8 cellular contexts compared by ENCODE assay signal in the genomic region with DNA sequence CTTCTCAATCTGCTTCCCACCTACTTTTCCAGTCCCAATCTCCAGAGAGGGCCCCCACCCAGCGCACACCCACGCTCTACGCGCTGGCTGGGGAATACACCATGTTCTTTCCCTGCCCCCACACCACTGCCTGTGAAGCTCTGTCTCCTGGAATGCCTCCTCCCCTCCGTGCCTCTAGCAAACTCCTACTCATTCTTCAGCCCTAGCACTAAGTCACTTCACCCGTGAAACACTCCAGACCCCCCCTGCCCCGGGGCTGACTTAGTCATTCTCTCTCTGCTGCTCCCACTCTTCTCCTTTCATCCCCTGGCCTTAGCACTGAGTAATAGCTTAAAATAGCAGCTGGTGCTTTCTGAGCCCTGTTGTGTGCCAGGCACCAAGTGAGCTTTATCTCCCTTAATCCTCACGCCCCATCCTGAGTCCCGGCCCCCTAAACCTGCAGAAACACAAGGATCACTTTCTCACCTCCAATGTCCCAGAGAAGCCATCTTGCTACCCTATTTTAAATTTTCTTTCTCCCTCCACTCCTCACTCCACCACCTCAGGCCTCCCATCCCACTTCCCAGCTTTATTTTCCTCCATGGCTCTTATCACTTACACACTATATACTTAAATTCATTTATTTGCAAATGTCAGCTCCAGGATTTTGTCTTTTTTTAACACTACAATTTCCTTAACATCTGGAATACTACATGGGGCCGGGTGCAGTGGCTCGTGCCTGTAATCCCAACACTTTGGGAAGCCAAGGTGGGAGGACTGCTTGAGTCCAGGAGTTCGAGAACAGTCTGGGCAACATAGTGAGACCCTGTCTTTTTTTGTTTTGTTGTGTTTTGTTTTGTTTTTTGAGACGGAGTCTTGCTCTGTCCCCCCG. TPM values are rescaled to one million over a fixed set of nuclear protein-coding genes. Genes with fewer than 3 reads are reported as not detected.
DNase-seq lines count a peak whose midpoint lies in the region; ATAC-seq, FAIRE-seq and TF ChIP-seq lines count a peak whose summit lies in the region.

No MANE protein-coding gene starts in this region.

- H3K27ac ChIP-seq in PC-9 (peak overlapping the region; percentile 71), mesodermal cell (ENCODE audit: low read depth, low read length, severe bottlenecking) (peak overlapping the region; percentile 92), Peyer's patch (peak overlapping the region in 2 of 4 donors; percentile 35 to 61)

- H3K9me2 ChIP-seq in PC-9 (ENCODE audit: insufficient read depth): no peaks in the 10 kb centered on the region

- no peaks in the 10 kb centered on the region for H3K27me3 ChIP-seq in PC-9 (ENCODE audit: insufficient read depth, low read depth)
- no peaks in the 10 kb centered on the region for H3K27me3 ChIP-seq in bronchial epithelial cell (ENCODE audit: control insufficient read depth, insufficient read depth, low read length)
- no peaks in the 10 kb centered on the region for H3K27me3 ChIP-seq in Peyer's patch

- H3K9me3 ChIP-seq in PC-9 (ENCODE audit: insufficient read depth, low read depth) (no peaks in the 10 kb centered on the region), mesodermal cell (ENCODE audit: control insufficient read depth, low read length) (no peaks in the 10 kb centered on the region), Peyer's patch (no peaks in the 10 kb centered on the region)

- no peak for FAIRE-seq in bronchial epithelial cell (lab: Jason Lieb, UNC)

- TF ChIP-seq CTCF in PC-9 (conservative IDR thresholded peaks at IDR 0.05) (no peak), bronchial epithelial cell (IDR thresholded peaks at IDR 0.05; ENCODE audit: insufficient read depth, low read length, severe bottlenecking) (no peak), Peyer's patch (IDR thresholded peaks at IDR 0.05) (no peak)

- TF ChIP-seq POLR2A in Peyer's patch (IDR thresholded peaks at IDR 0.05): no peak

- DNase-seq in Daoy (ENCODE audit: low read depth) (peak; percentile 94), PC-9 (peak; percentile 88 to 98), bronchial epithelial cell (ENCODE audit: low read depth) (peak; percentile 97), Peyer's patch (no peak), cortex of kidney (lab: John Stamatoyannopoulos, UW) (no peak)
- DNase-seq in stimulated activated CD8-positive, alpha-beta memory T cell treated with anti-CD3 and anti-CD28 coated beads, Interleukin-7, amount 100 ng/mL, for 4 hours (ENCODE audit: low read depth in 2 of 2): peak; percentile 57 to 61

- WGBS in mesodermal cell (ENCODE audit: insufficient coverage in 2 of 2), 2 experiments: 35 to 41% methylated on average over 12 to 13 of the region's 14 CpGs

- no peaks in the 10 kb centered on the region for H3K36me3 ChIP-seq in PC-9 (ENCODE audit: low read depth)
- H3K36me3 ChIP-seq in bronchial epithelial cell (ENCODE audit: control insufficient read depth, insufficient read depth, low read length): no peaks in the 10 kb centered on the region
- H3K36me3 ChIP-seq in mesodermal cell (ENCODE audit: control insufficient read depth, insufficient read depth, low read length): no peaks in the 10 kb centered on the region
- H3K36me3 ChIP-seq in Peyer's patch: no peaks in the 10 kb centered on the region

- no TSS peak for BruUV-seq in PC-9 (replicated peaks; lab: Mats Ljungman, UMichigan)

- peak overlapping the region; percentile 64 for H3K4me2 ChIP-seq in PC-9

- H3K4me3 ChIP-seq in PC-9: peak overlapping the region; percentile 20; the same call in 1 of the 2 replicates
- no peak overlapping the region for H3K4me3 ChIP-seq in bronchial epithelial cell (ENCODE audit: low read depth, low read length)
- H3K4me3 ChIP-seq in mesodermal cell (ENCODE audit: extremely low read depth, insufficient read depth, low read length, poor library complexity, severe bottlenecking): no peak overlapping the region
- H3K4me3 ChIP-seq in Peyer's patch: no peak overlapping the region

- H2AFZ ChIP-seq in PC-9: peak overlapping the region; percentile 65

- POLR2A ChIA-PET in PC-9 (lab: Charles Lee; ENCODE audit: unreplicated experiment): interaction anchor here (0.7 to 1.2 kb wide), 5 partner anchors 44 to 214 kb away, joined by 3 to 13 read pairs (median 4); no protein-coding TSS in a partner anchor

- intact Hi-C loops in PC-9 (cut with micrococcal nuclease; ENCODE audit: unreplicated experiment): loop anchor here (1.0 kb wide), 1 partner anchor 14 kb away; no protein-coding TSS in a partner anchor

- ATAC-seq in HG03354 (IDR thresholded peaks at IDR 0.05; ENCODE audit: poor library complexity, severe bottlenecking, unreplicated experiment): no peak

- peaks cover 78% of the 10 kb centered on the region for H3F3A ChIP-seq in PC-9 (ENCODE audit: insufficient read depth, low read depth)

- no peaks in the 10 kb centered on the region for H4K20me1 ChIP-seq in PC-9 (ENCODE audit: insufficient read depth)

- H3K4me1 ChIP-seq in PC-9 (replicated peaks; ENCODE audit: insufficient read depth) (peaks cover 63% of the 10 kb centered on the region), mesodermal cell (ENCODE audit: control insufficient read depth, insufficient read depth, low read length, poor library complexity, severe bottlenecking) (peaks cover 30% of the 10 kb centered on the region), Peyer's patch (peaks cover 0 to 15% (median 0%) of the 10 kb centered on the region in 4 donors)

- H3K79me2 ChIP-seq in PC-9 (ENCODE audit: low read depth): no peaks in the 10 kb centered on the region

- CTCF ChIA-PET in PC-9 (lab: Charles Lee): no interaction called here

RNA-seq across cellular contexts. Expression of a gene that starts 6.3 kb away (rescaled TPM):
- 5.2 and 26.0 TPM in 2 replicates for total RNA-seq in Daoy (2014; rRNA removed; shearing (Covaris generic))
- total RNA-seq in PC-9 (2021): 52.2 and 80.3 TPM in 2 replicates
- 8.2 and 12.4 TPM in 2 replicates for total RNA-seq in bronchial epithelial cell
- polyA plus RNA-seq in mesodermal cell (2013, experiment 1 of 2): 4.7 TPM
- 5.9 TPM for polyA plus RNA-seq in mesodermal cell (2013, experiment 2 of 2)
- 10 to 100 TPM in 3 of 4 donors, 1 to 10 TPM in 1; 6.6 to 27.0 (median 18.4) TPM for total RNA-seq in Peyer's patch

RNA-seq across cellular contexts. Expression of a gene that starts 33.7 kb away (rescaled TPM):
- 0.27 and 0.40 TPM in 2 replicates for total RNA-seq in Daoy (2014; rRNA removed; shearing (Covaris generic))
- 4.1 and 6.3 TPM in 2 replicates for total RNA-seq in PC-9 (2021)
- under 0.01 and 0.53 TPM in 2 replicates for total RNA-seq in bronchial epithelial cell
- 9.4 TPM for polyA plus RNA-seq in mesodermal cell (2013, experiment 1 of 2)
- polyA plus RNA-seq in mesodermal cell (2013, experiment 2 of 2): 10.0 TPM
- total RNA-seq in Peyer's patch: 10 to 100 TPM in 3 of 4 donors, 1 to 10 TPM in 1; 8.2 to 51.2 (median 20.5) TPM

Comparison
In these comparisons a context has a peak if more than half of its experiments do, and no peak if none do; other contexts are left out.
1. DNase-seq: peak in Daoy (single experiment), PC-9 (2 of 2), bronchial epithelial cell (single experiment) and stimulated activated CD8-positive, alpha-beta memory T cell treated with anti-CD3 and anti-CD28 coated beads, Interleukin-7, amount 100 ng/mL, for 4 hours (2 of 2); none in Peyer's patch (0 of 3) and cortex of kidney (single experiment).